Comparison of ENCODE assay signal across 1 cellular context in genomic region chr22:19644314-19645223, GRCh38.
TF ChIP-seq lines count a peak whose summit lies in the region.

No MANE protein-coding gene starts in this region.

TF ChIP-seq in K562, 482 proteins besides CTCF, POLR2A, EP300 and RAD21 (continued from another document and continues in another):
- TF ChIP-seq, protein P1, sequence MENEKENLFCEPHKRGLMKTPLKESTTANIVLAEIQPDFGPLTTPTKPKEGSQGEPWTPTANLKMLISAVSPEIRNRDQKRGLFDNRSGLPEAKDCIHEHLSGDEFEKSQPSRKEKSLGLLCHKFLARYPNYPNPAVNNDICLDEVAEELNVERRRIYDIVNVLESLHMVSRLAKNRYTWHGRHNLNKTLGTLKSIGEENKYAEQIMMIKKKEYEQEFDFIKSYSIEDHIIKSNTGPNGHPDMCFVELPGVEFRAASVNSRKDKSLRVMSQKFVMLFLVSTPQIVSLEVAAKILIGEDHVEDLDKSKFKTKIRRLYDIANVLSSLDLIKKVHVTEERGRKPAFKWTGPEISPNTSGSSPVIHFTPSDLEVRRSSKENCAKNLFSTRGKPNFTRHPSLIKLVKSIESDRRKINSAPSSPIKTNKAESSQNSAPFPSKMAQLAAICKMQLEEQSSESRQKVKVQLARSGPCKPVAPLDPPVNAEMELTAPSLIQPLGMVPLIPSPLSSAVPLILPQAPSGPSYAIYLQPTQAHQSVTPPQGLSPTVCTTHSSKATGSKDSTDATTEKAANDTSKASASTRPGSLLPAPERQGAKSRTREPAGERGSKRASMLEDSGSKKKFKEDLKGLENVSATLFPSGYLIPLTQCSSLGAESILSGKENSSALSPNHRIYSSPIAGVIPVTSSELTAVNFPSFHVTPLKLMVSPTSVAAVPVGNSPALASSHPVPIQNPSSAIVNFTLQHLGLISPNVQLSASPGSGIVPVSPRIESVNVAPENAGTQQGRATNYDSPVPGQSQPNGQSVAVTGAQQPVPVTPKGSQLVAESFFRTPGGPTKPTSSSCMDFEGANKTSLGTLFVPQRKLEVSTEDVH (IDR thresholded peaks at IDR 0.05; ENCODE audit: low read depth, partially characterized antibody): no peak
- TF ChIP-seq, protein P2, sequence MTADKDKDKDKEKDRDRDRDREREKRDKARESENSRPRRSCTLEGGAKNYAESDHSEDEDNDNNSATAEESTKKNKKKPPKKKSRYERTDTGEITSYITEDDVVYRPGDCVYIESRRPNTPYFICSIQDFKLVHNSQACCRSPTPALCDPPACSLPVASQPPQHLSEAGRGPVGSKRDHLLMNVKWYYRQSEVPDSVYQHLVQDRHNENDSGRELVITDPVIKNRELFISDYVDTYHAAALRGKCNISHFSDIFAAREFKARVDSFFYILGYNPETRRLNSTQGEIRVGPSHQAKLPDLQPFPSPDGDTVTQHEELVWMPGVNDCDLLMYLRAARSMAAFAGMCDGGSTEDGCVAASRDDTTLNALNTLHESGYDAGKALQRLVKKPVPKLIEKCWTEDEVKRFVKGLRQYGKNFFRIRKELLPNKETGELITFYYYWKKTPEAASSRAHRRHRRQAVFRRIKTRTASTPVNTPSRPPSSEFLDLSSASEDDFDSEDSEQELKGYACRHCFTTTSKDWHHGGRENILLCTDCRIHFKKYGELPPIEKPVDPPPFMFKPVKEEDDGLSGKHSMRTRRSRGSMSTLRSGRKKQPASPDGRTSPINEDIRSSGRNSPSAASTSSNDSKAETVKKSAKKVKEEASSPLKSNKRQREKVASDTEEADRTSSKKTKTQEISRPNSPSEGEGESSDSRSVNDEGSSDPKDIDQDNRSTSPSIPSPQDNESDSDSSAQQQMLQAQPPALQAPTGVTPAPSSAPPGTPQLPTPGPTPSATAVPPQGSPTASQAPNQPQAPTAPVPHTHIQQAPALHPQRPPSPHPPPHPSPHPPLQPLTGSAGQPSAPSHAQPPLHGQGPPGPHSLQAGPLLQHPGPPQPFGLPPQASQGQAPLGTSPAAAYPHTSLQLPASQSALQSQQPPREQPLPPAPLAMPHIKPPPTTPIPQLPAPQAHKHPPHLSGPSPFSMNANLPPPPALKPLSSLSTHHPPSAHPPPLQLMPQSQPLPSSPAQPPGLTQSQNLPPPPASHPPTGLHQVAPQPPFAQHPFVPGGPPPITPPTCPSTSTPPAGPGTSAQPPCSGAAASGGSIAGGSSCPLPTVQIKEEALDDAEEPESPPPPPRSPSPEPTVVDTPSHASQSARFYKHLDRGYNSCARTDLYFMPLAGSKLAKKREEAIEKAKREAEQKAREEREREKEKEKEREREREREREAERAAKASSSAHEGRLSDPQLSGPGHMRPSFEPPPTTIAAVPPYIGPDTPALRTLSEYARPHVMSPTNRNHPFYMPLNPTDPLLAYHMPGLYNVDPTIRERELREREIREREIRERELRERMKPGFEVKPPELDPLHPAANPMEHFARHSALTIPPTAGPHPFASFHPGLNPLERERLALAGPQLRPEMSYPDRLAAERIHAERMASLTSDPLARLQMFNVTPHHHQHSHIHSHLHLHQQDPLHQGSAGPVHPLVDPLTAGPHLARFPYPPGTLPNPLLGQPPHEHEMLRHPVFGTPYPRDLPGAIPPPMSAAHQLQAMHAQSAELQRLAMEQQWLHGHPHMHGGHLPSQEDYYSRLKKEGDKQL (CRISPR knock-in tag; IDR thresholded peaks at IDR 0.05; ENCODE audit: borderline replicate concordance): no peak
- no peak for TF ChIP-seq PHTF2 (CRISPR knock-in tag; IDR thresholded peaks at IDR 0.05)
- TF ChIP-seq HNRNPK (IDR thresholded peaks at IDR 0.05; ENCODE audit: low read depth, low read length, poor library complexity, severe bottlenecking): no peak
- no peak for TF ChIP-seq CHD2 (IDR thresholded peaks at IDR 0.05; ENCODE audit: low read depth, low read length)
- TF ChIP-seq SRSF7 (optimal IDR thresholded peaks at IDR 0.05; ENCODE audit: low read depth, low read length): no peak
- TF ChIP-seq HSF4 (CRISPR knock-in tag; IDR thresholded peaks at IDR 0.05; ENCODE audit: borderline replicate concordance): 0 out of 2 replicates have a peak, but pooled peaks have one; percentile 20
- no peak for TF ChIP-seq HDAC8 (tag; IDR thresholded peaks at IDR 0.05)
- no peak for TF ChIP-seq MYBL2 (IDR thresholded peaks at IDR 0.05; ENCODE audit: low read depth)
- no peak for TF ChIP-seq MYBL2 (CRISPR knock-in tag; IDR thresholded peaks at IDR 0.05; ENCODE audit: borderline replicate concordance)
- peak; percentile 80; the same call in 1 of the 2 replicates for TF ChIP-seq CEBPB (tag; IDR thresholded peaks at IDR 0.05)
- peak; percentile 43; the same call in 1 of the 2 replicates for TF ChIP-seq PKNOX1 (IDR thresholded peaks at IDR 0.05)
- TF ChIP-seq SETDB1 (IDR thresholded peaks at IDR 0.05; ENCODE audit: low read length): peak; percentile 19
- TF ChIP-seq DACH1 (IDR thresholded peaks at IDR 0.05; ENCODE audit: partially characterized antibody): no peak
- TF ChIP-seq GTF2B (IDR thresholded peaks at IDR 0.05; ENCODE audit: extremely low read depth, insufficient read length): no peak
- no peak for TF ChIP-seq PML (IDR thresholded peaks at IDR 0.05; ENCODE audit: low read length)
- TF ChIP-seq HMGN3 (IDR thresholded peaks at IDR 0.05; ENCODE audit: borderline replicate concordance, extremely low read depth, insufficient read length, low read depth, low read length): no peak
- TF ChIP-seq ZNF584 (CRISPR knock-in tag; IDR thresholded peaks at IDR 0.05; ENCODE audit: low read depth): no peak
- TF ChIP-seq FOXJ2 (tag; IDR thresholded peaks at IDR 0.05): no peak
- no peak for TF ChIP-seq SOX6 (IDR thresholded peaks at IDR 0.05)
- 0 out of 2 replicates have a peak, but pooled peaks have one; percentile 14 for TF ChIP-seq ZNF592 (IDR thresholded peaks at IDR 0.05)
- TF ChIP-seq BMI1 (IDR thresholded peaks at IDR 0.05; ENCODE audit: low read length): no peak
- TF ChIP-seq ZKSCAN8 (CRISPR knock-in tag; IDR thresholded peaks at IDR 0.05): no peak
- TF ChIP-seq, protein P3, sequence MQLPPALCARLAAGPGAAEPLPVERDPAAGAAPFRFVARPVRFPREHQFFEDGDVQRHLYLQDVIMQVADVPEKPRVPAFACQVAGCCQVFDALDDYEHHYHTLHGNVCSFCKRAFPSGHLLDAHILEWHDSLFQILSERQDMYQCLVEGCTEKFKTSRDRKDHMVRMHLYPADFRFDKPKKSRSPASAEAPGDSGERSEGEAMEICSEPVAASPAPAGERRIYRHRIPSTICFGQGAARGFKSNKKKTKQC (CRISPR knock-in tag; IDR thresholded peaks at IDR 0.05): no peak
- TF ChIP-seq, protein P4, sequence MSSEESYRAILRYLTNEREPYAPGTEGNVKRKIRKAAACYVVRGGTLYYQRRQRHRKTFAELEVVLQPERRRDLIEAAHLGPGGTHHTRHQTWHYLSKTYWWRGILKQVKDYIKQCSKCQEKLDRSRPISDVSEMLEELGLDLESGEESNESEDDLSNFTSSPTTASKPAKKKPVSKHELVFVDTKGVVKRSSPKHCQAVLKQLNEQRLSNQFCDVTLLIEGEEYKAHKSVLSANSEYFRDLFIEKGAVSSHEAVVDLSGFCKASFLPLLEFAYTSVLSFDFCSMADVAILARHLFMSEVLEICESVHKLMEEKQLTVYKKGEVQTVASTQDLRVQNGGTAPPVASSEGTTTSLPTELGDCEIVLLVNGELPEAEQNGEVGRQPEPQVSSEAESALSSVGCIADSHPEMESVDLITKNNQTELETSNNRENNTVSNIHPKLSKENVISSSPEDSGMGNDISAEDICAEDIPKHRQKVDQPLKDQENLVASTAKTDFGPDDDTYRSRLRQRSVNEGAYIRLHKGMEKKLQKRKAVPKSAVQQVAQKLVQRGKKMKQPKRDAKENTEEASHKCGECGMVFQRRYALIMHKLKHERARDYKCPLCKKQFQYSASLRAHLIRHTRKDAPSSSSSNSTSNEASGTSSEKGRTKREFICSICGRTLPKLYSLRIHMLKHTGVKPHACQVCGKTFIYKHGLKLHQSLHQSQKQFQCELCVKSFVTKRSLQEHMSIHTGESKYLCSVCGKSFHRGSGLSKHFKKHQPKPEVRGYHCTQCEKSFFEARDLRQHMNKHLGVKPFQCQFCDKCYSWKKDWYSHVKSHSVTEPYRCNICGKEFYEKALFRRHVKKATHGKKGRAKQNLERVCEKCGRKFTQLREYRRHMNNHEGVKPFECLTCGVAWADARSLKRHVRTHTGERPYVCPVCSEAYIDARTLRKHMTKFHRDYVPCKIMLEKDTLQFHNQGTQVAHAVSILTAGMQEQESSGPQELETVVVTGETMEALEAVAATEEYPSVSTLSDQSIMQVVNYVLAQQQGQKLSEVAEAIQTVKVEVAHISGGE (CRISPR knock-in tag; IDR thresholded peaks at IDR 0.05): 0 out of 6 replicates have a peak, but pooled peaks of 1 of the 3 experiments have one; percentile 29
- TF ChIP-seq RBM34 (IDR thresholded peaks at IDR 0.05; ENCODE audit: borderline replicate concordance, insufficient read depth, low read length): no peak
- no peak for TF ChIP-seq HIVEP1 (CRISPR knock-in tag; IDR thresholded peaks at IDR 0.05)
- no peak; the same call in 1 of the 2 replicates for TF ChIP-seq XRCC5 (IDR thresholded peaks at IDR 0.05; ENCODE audit: low read depth, low read length)
- no peak for TF ChIP-seq U2AF1 (optimal IDR thresholded peaks at IDR 0.05; ENCODE audit: low read depth, low read length)
- peak in 1 of 2 experiments; percentile 32; a peak in 2 of 4 replicates for TF ChIP-seq MAZ (CRISPR knock-in tag; conservative IDR thresholded peaks at IDR 0.05 in 1 of 2, IDR thresholded peaks at IDR 0.05 in 1 of 2)
- TF ChIP-seq NR2C1 (IDR thresholded peaks at IDR 0.05): no peak
- no peak for TF ChIP-seq NR2C1 (tag; IDR thresholded peaks at IDR 0.05)
- TF ChIP-seq TGIF2 (CRISPR knock-in tag; IDR thresholded peaks at IDR 0.05): no peak
- no peak for TF ChIP-seq SREBF2 (CRISPR knock-in tag; IDR thresholded peaks at IDR 0.05)
- no peak for TF ChIP-seq JUNB (CRISPR knock-in tag; conservative IDR thresholded peaks at IDR 0.05)
- TF ChIP-seq ZNF589 (CRISPR knock-in tag; IDR thresholded peaks at IDR 0.05; ENCODE audit: low read depth): no peak
- no peak for TF ChIP-seq ERF (CRISPR knock-in tag; IDR thresholded peaks at IDR 0.05)
- TF ChIP-seq MYC (IDR thresholded peaks at IDR 0.05; ENCODE audit: low read depth, low read length): no peak
- no peak; the same call in 1 of the 2 replicates for TF ChIP-seq MYC (CRISPR knock-in tag; IDR thresholded peaks at IDR 0.05; ENCODE audit: borderline replicate concordance, low read depth)
- TF ChIP-seq SMAD1 (IDR thresholded peaks at IDR 0.05; ENCODE audit: low read depth, low read length, partially characterized antibody): no peak
- peak; percentile 23 for TF ChIP-seq RBBP5 (IDR thresholded peaks at IDR 0.05; ENCODE audit: borderline replicate concordance, insufficient read depth, low read length, poor library complexity, severe bottlenecking)
- TF ChIP-seq PPARD (CRISPR knock-in tag; IDR thresholded peaks at IDR 0.05): no peak
- TF ChIP-seq SP1 (CRISPR knock-in tag; IDR thresholded peaks at IDR 0.05): no peak
- TF ChIP-seq ZC3H8 (IDR thresholded peaks at IDR 0.05): no peak
- TF ChIP-seq ETS2 (tag; IDR thresholded peaks at IDR 0.05; ENCODE audit: borderline replicate concordance, poor library complexity, severe bottlenecking): no peak
- TF ChIP-seq, protein P5, sequence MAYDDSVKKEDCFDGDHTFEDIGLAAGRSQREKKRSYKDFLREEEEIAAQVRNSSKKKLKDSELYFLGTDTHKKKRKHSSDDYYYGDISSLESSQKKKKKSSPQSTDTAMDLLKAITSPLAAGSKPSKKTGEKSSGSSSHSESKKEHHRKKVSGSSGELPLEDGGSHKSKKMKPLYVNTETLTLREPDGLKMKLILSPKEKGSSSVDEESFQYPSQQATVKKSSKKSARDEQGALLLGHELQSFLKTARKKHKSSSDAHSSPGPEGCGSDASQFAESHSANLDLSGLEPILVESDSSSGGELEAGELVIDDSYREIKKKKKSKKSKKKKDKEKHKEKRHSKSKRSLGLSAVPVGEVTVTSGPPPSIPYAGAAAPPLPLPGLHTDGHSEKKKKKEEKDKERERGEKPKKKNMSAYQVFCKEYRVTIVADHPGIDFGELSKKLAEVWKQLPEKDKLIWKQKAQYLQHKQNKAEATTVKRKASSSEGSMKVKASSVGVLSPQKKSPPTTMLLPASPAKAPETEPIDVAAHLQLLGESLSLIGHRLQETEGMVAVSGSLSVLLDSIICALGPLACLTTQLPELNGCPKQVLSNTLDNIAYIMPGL (CRISPR knock-in tag; IDR thresholded peaks at IDR 0.05): peak; percentile 34; the same call in 1 of the 2 replicates
- TF ChIP-seq DPF2 (IDR thresholded peaks at IDR 0.05): no peak
